ENCODE assay signal across 1 cellular context in the genomic region with DNA sequence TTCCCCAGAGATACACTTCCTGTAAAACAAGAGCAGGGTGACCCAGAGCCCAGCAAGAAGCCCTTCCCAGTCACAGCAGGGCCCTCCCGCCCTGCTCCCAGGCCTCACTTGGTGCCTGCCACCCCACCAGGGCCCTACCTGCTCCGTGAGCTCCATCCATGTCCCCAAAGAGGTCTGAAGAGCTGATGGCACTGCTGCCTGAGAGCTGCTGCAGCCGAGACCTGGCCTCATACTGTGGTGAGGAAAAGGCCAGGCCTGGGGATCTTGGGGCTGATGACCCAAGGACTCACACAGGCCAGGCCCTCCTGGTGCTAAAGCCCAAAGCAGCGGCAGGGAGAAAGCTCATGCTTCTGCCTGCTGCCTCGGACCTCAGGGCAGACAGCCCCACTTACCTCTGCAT.
A peak's percentile ranks its signal among the peaks of the same experiment; 100 is the strongest.
TF ChIP-seq lines count a peak whose summit lies in the region.

No MANE protein-coding gene starts in this region.

TF ChIP-seq in K562, 482 proteins besides CTCF, POLR2A, EP300 and RAD21:
- TF ChIP-seq KLF10 (CRISPR knock-in tag; IDR thresholded peaks at IDR 0.05) (no peak), BRD9 (IDR thresholded peaks at IDR 0.05; ENCODE audit: low read depth, partially characterized antibody) (no peak), POLR2G (IDR thresholded peaks at IDR 0.05; ENCODE audit: low read depth, low read length) (peak; percentile 55), PYGO2 (tag; IDR thresholded peaks at IDR 0.05) (no peak), TRIM28 (IDR thresholded peaks at IDR 0.05) (no peak), RBFOX2 (IDR thresholded peaks at IDR 0.05; ENCODE audit: low read depth, low read length) (peak; percentile 47), ZNF24 (IDR thresholded peaks at IDR 0.05) (no peak), NR1H2 (CRISPR knock-in tag; IDR thresholded peaks at IDR 0.05) (no peak), LCOR (CRISPR knock-in tag; IDR thresholded peaks at IDR 0.05) (no peak), HLTF (IDR thresholded peaks at IDR 0.05) (no peak)
- TF ChIP-seq, protein P1, sequence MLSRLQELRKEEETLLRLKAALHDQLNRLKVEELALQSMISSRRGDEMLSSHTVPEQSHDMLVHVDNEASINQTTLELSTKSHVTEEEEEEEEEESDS (CRISPR knock-in tag; IDR thresholded peaks at IDR 0.05): no peak
- TF ChIP-seq, protein P2, sequence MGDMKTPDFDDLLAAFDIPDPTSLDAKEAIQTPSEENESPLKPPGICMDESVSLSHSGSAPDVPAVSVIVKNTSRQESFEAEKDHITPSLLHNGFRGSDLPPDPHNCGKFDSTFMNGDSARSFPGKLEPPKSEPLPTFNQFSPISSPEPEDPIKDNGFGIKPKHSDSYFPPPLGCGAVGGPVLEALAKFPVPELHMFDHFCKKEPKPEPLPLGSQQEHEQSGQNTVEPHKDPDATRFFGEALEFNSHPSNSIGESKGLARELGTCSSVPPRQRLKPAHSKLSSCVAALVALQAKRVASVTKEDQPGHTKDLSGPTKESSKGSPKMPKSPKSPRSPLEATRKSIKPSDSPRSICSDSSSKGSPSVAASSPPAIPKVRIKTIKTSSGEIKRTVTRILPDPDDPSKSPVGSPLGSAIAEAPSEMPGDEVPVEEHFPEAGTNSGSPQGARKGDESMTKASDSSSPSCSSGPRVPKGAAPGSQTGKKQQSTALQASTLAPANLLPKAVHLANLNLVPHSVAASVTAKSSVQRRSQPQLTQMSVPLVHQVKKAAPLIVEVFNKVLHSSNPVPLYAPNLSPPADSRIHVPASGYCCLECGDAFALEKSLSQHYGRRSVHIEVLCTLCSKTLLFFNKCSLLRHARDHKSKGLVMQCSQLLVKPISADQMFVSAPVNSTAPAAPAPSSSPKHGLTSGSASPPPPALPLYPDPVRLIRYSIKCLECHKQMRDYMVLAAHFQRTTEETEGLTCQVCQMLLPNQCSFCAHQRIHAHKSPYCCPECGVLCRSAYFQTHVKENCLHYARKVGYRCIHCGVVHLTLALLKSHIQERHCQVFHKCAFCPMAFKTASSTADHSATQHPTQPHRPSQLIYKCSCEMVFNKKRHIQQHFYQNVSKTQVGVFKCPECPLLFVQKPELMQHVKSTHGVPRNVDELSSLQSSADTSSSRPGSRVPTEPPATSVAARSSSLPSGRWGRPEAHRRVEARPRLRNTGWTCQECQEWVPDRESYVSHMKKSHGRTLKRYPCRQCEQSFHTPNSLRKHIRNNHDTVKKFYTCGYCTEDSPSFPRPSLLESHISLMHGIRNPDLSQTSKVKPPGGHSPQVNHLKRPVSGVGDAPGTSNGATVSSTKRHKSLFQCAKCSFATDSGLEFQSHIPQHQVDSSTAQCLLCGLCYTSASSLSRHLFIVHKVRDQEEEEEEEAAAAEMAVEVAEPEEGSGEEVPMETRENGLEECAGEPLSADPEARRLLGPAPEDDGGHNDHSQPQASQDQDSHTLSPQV (IDR thresholded peaks at IDR 0.05): no peak
